Comparison of ENCODE assay signal across 8 cellular contexts in the genomic region with DNA sequence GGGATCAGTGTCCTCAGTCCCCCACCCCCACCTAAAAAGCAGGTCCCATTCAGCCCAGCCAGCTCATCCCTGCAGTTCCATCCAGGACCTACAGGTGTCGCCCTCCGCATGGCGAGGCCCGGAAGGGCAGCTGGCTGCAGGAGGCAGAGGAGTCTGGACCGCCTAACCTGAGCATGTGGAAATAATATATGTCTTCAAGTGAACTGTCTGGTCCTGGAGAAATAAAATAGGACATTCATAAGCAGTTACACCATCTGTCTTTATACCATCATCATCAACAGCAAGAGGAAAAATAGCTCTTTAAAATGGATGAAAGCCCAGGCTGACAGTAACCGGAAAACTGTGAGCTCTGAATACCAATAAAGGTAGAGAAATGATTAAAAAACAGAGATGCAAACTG.
DNase-seq lines count a peak whose midpoint lies in the region; ATAC-seq and TF ChIP-seq lines count a peak whose summit lies in the region.

No MANE protein-coding gene starts in this region.

- no peaks in the 10 kb centered on the region for H3K36me3 ChIP-seq in GM23248 (ENCODE audit: low read depth)
- H3K36me3 ChIP-seq in left lung = no peaks in the 10 kb centered on the region

- no peak overlapping the region for H3K4me3 ChIP-seq in GM23248
- H3K4me3 ChIP-seq in left lung = no peak overlapping the region

- H3K27me3 ChIP-seq in GM23248 (replicated peaks; ENCODE audit: insufficient read depth) (no peaks in the 10 kb centered on the region), left lung (no peaks in the 10 kb centered on the region)

- peak; percentile 74 for DNase-seq in G401 (ENCODE audit: low spot score)
- peak; percentile 79 for DNase-seq in GM23248
- DNase-seq in NCI-H1105 treated with DMSO at 0.1 percent for 48 hours (lab: John Stamatoyannopoulos, UW) = peak; percentile 34
- peak; percentile 30 for DNase-seq in activated CD4-positive, CD25-positive, alpha-beta regulatory T cell treated with anti-CD3 and anti-CD28 coated beads, Interleukin-2, amount 50 U/mL, for 16 hours (ENCODE audit: low read depth, low spot score)
- DNase-seq in central memory CD4-positive, alpha-beta T cell = peak; percentile 10
- DNase-seq in left lung = peak; percentile 76 to 94
- peak; percentile 39 to 62 for DNase-seq in stimulated activated CD4-positive, alpha-beta T cell treated with anti-CD3 and anti-CD28 coated beads, Interleukin-4, amount 100 ng/mL, for 4 hours

- 0 out of 2 replicates have a peak, but pooled peaks cover 6% of the 10 kb centered on the region for H4K20me1 ChIP-seq in GM23248 (ENCODE audit: insufficient read depth)

- H3K9me3 ChIP-seq in GM23248 (ENCODE audit: low read depth) (no peaks in the 10 kb centered on the region), left lung (no peaks in the 10 kb centered on the region)

- intact Hi-C loops in left lung (cut with DNase I) = loop anchor here in 1 of 2 donors (10.0 kb wide), 1 partner anchor 232 kb away; no protein-coding TSS in a partner anchor

- TF ChIP-seq CTCF in left lung (IDR thresholded peaks at IDR 0.05) = peak; percentile 93 to 94

- H3K4me1 ChIP-seq in GM23248 (ENCODE audit: insufficient read depth) = peaks cover 6% of the 10 kb centered on the region; the same call in 1 of the 2 replicates
- H3K4me1 ChIP-seq in left lung = no peaks in the 10 kb centered on the region

- no peak overlapping the region for H2AFZ ChIP-seq in GM23248

- no peaks in the 10 kb centered on the region for H3K9me2 ChIP-seq in GM23248 (ENCODE audit: insufficient read depth)

- no peak overlapping the region for H3K4me2 ChIP-seq in GM23248 (ENCODE audit: unreplicated experiment)

- H3F3A ChIP-seq in GM23248 (ENCODE audit: insufficient read depth) = peaks cover 6% of the 10 kb centered on the region

- WGBS in GM23248 (ENCODE audit: low coverage in 1 of 2, low lambda C conversion rate in 2 of 2, missing lambda C conversion rate in 2 of 2), 2 experiments = 11 to 12% methylated on average over 6 of the region's 6 CpGs

- in situ Hi-C loops in G401 (cut with HindIII; ENCODE audit: low sequenced_read_pairs) = no loop called here
- in situ Hi-C loops in GM23248 (cut with MboI) = loop anchor here (10.0 kb wide), 1 partner anchor 362 kb away; no protein-coding TSS in a partner anchor

- H3K27ac ChIP-seq in GM23248 (no peak overlapping the region), left lung (no peak overlapping the region)

- peak; percentile 99 for ATAC-seq in left lung
- no peak for ATAC-seq in HG02852 (IDR thresholded peaks at IDR 0.05; ENCODE audit: unreplicated experiment)

- H3K9ac ChIP-seq in GM23248 = no peak overlapping the region

- 0 out of 2 replicates have a peak, but pooled peaks cover 8% of the 10 kb centered on the region for H3K79me2 ChIP-seq in GM23248 (ENCODE audit: insufficient read depth)

Comparison
In these comparisons a context has a peak if more than half of its experiments do, and no peak if none do; other contexts are left out.
1. DNase-seq: peak in every context shown above with its lines; median percentile 85 in left lung; 79 in GM23248; 74 in G401; 50 in stimulated activated CD4-positive, alpha-beta T cell treated with anti-CD3 and anti-CD28 coated beads, Interleukin-4, amount 100 ng/mL, for 4 hours; 34 in NCI-H1105 treated with DMSO at 0.1 percent for 48 hours; 30 in activated CD4-positive, CD25-positive, alpha-beta regulatory T cell treated with anti-CD3 and anti-CD28 coated beads, Interleukin-2, amount 50 U/mL, for 16 hours; 10 in central memory CD4-positive, alpha-beta T cell.